24 cellular contexts compared by ENCODE assay signal in genomic region chr19:41901707-41902360, GRCh38. TPM values are rescaled to one million over a fixed set of nuclear protein-coding genes. Genes with fewer than 3 reads are reported as not detected.
A peak's percentile ranks its signal among the peaks of the same experiment; 100 is the strongest.
DNase-seq lines count a peak whose midpoint lies in the region; ATAC-seq and TF ChIP-seq lines count a peak whose summit lies in the region.
"Had no signal": no experiment of that assay in that cellular context is flagged by ENCODE, and none has a peak within 500 bp of the region (broad histone marks: within the 10 kb centered on the region; RNA-seq: fewer than 3 reads in every experiment).

No MANE protein-coding gene starts in this region.

- peaks cover 1% of the 10 kb centered on the region for H3K79me2 ChIP-seq in parathyroid adenoma

- H3K9me3 ChIP-seq in CD8-positive, alpha-beta T cell (ENCODE audit: low read length) = no peaks in the 10 kb centered on the region
- no peaks in the 10 kb centered on the region for H3K9me3 ChIP-seq in parathyroid adenoma (ENCODE audit: control insufficient read depth, low read length)
- no peaks in the 10 kb centered on the region for H3K9me3 ChIP-seq in upper lobe of left lung
- H3K9me3 ChIP-seq: SK-N-SH had no signal

- TF ChIP-seq POLR2A in upper lobe of left lung (IDR thresholded peaks at IDR 0.05) = no peak

- H3K27me3 ChIP-seq in CD8-positive, alpha-beta T cell (ENCODE audit: insufficient read depth, low read length) = no peaks in the 10 kb centered on the region
- H3K27me3 ChIP-seq in parathyroid adenoma (ENCODE audit: control insufficient read depth, insufficient read depth, low read length) = no peaks in the 10 kb centered on the region
- no peaks in the 10 kb centered on the region for H3K27me3 ChIP-seq in upper lobe of left lung

- H3K9ac ChIP-seq in parathyroid adenoma = no peak overlapping the region
- H3K9ac ChIP-seq: GM23248, KMS-11, SK-N-SH had no signal

- peaks cover 82% of the 10 kb centered on the region for H3K4me1 ChIP-seq in CD8-positive, alpha-beta T cell (ENCODE audit: insufficient read depth, low read length)
- H3K4me1 ChIP-seq in parathyroid adenoma (peaks cover 63% of the 10 kb centered on the region), upper lobe of left lung (peaks cover 0 to 31% (median 28%) of the 10 kb centered on the region in 4 donors)

- peaks cover 93% of the 10 kb centered on the region for H3K36me3 Mint-ChIP-seq in activated T-cell treated with anti-CD3 and anti-CD28 coated beads, Interleukin-2, amount 50 U/mL, for 24 hours (ENCODE audit: low read depth)
- H3K36me3 Mint-ChIP-seq in activated T-cell treated with anti-CD3 and anti-CD28 coated beads, Interleukin-2, amount 50 U/mL, for 72 hours (ENCODE audit: insufficient read depth in 2 of 2) = peaks cover 11 to 42% of the 10 kb centered on the region in 2 donors
- H3K36me3 Mint-ChIP-seq in CD8-positive, alpha-beta T cell = peaks cover 86% of the 10 kb centered on the region
- peaks cover 74% of the 10 kb centered on the region for H3K36me3 Mint-ChIP-seq in activated CD8-positive, alpha-beta T cell treated with anti-CD3 and anti-CD28 coated beads, Interleukin-2, amount 10 ng/mL, durations not matched to agents 7 days and 5 days (ENCODE audit: low read depth)

- intact Hi-C loops in CD8-positive, alpha-beta T cell (cut with DNase I, micrococcal nuclease) = no loop called here

- no peak overlapping the region for H3K4me2 ChIP-seq in parathyroid adenoma (ENCODE audit: low read length)
- H3K4me2 ChIP-seq: KMS-11, PC-9, SK-N-SH had no signal

- DNase-seq in activated T-cell treated with anti-CD3 and anti-CD28 coated beads, Interleukin-2, amount 50 U/mL, for 24 hours = no peak
- DNase-seq in activated T-cell treated with anti-CD3 and anti-CD28 coated beads, Interleukin-2, amount 50 U/mL, for 72 hours = no peak
- no peak for DNase-seq in CD8-positive, alpha-beta T cell
- no peak for DNase-seq in activated CD8-positive, alpha-beta T cell treated with anti-CD3 and anti-CD28 coated beads, Interleukin-2, amount 10 ng/mL, durations not matched to agents 7 days and 5 days
- DNase-seq in upper lobe of left lung (no peak), GM20000 (ENCODE audit: low spot score) (no peak)
- DNase-seq: COR-L47, DND-41, GM23248, H9, NCI-H1092 treated with DMSO at 0.1 percent for 48 hours, NCI-H1436 treated with DMSO at 0.1 percent for 48 hours, NCI-H1930, NCI-H2227 treated with DMSO at 0.1 percent for 48 hours, NCI-H510A, NCI-H748 treated with DMSO at 0.1 percent for 48 hours, PC-9, SIG-M5, SK-N-SH had no signal

- no peak overlapping the region for H2AFZ ChIP-seq in parathyroid adenoma
- H2AFZ ChIP-seq: GM23248, PC-9 had no signal

- 96 to 97% methylated on average over 8 to 21 of the region's 21 CpGs for WGBS in upper lobe of left lung, 2 donors

- POLR2A ChIA-PET in CD8-positive, alpha-beta T cell (lab: Charles Lee) = interaction anchor here (0.9 to 18.1 kb wide), 9 partner anchors 10 to 45 kb away, joined by 3 to 253 read pairs (median 4); partner anchors contain the start of genes ARHGEF1 and RPS19
- POLR2A ChIA-PET in activated CD8-positive, alpha-beta T cell treated with anti-CD3 and anti-CD28 coated beads, Interleukin-2, amount 10 ng/mL, durations not matched to agents 7 days and 5 days (lab: Charles Lee) = interaction anchor here (0.8 to 2.8 kb wide), 8 partner anchors 10 to 33 kb away, joined by 3 to 20 read pairs (median 4); no protein-coding TSS in a partner anchor

- H3K27me3 Mint-ChIP-seq in activated T-cell treated with anti-CD3 and anti-CD28 coated beads, Interleukin-2, amount 50 U/mL, for 24 hours = no peaks in the 10 kb centered on the region
- no peaks in the 10 kb centered on the region for H3K27me3 Mint-ChIP-seq in activated T-cell treated with anti-CD3 and anti-CD28 coated beads, Interleukin-2, amount 50 U/mL, for 72 hours (ENCODE audit: low read depth)
- H3K27me3 Mint-ChIP-seq in CD8-positive, alpha-beta T cell (ENCODE audit: low read depth) = no peaks in the 10 kb centered on the region
- H3K27me3 Mint-ChIP-seq in activated CD8-positive, alpha-beta T cell treated with anti-CD3 and anti-CD28 coated beads, Interleukin-2, amount 10 ng/mL, durations not matched to agents 7 days and 5 days (ENCODE audit: low read depth) = no peaks in the 10 kb centered on the region

- H3K4me3 ChIP-seq in CD8-positive, alpha-beta T cell (ENCODE audit: low read depth, low read length) = no peak overlapping the region
- no peak overlapping the region for H3K4me3 ChIP-seq in parathyroid adenoma (ENCODE audit: low read depth, low read length)
- no peak overlapping the region for H3K4me3 ChIP-seq in upper lobe of left lung
- H3K4me3 ChIP-seq: GM12878, GM23248, PC-9 had no signal

- no peak overlapping the region for H3K4me3 Mint-ChIP-seq in activated T-cell treated with anti-CD3 and anti-CD28 coated beads, Interleukin-2, amount 50 U/mL, for 24 hours
- no peak overlapping the region for H3K4me3 Mint-ChIP-seq in activated T-cell treated with anti-CD3 and anti-CD28 coated beads, Interleukin-2, amount 50 U/mL, for 72 hours
- H3K4me3 Mint-ChIP-seq in CD8-positive, alpha-beta T cell = no peak overlapping the region
- no peak overlapping the region for H3K4me3 Mint-ChIP-seq in activated CD8-positive, alpha-beta T cell treated with anti-CD3 and anti-CD28 coated beads, Interleukin-2, amount 10 ng/mL, durations not matched to agents 7 days and 5 days
- H3K4me3 Mint-ChIP-seq: H9 had no signal

- CTCF ChIA-PET in CD8-positive, alpha-beta T cell (lab: Charles Lee) = interaction anchor here (0.7 to 10.1 kb wide), 6 partner anchors 13 to 38 kb away, joined by 3 to 44 read pairs (median 6); no protein-coding TSS in a partner anchor
- CTCF ChIA-PET in activated CD8-positive, alpha-beta T cell treated with anti-CD3 and anti-CD28 coated beads, Interleukin-2, amount 10 ng/mL, durations not matched to agents 7 days and 5 days (lab: Charles Lee) = interaction anchor here (1.1 to 2.8 kb wide), 3 partner anchors 14 to 29 kb away, joined by 3 to 8 read pairs (median 6); no protein-coding TSS in a partner anchor

- no peak overlapping the region for H3K27ac ChIP-seq in CD8-positive, alpha-beta T cell (ENCODE audit: low read depth, low read length)
- H3K27ac ChIP-seq in parathyroid adenoma (peak overlapping the region; percentile 98), upper lobe of left lung (no peak overlapping the region)
- H3K27ac ChIP-seq: C4-2B, GM23248, KMS-11, PC-9 had no signal

- no peak for ATAC-seq in activated T-cell treated with anti-CD3 and anti-CD28 coated beads, Interleukin-2, amount 50 U/mL, for 72 hours (replicated peaks in 1 of 2)
- peak; percentile 47 for ATAC-seq in CD8-positive, alpha-beta T cell
- no peak for ATAC-seq in activated CD8-positive, alpha-beta T cell treated with anti-CD3 and anti-CD28 coated beads, Interleukin-2, amount 10 ng/mL, durations not matched to agents 7 days and 5 days
- ATAC-seq in upper lobe of left lung (ENCODE audit: low FRiP score in 2 of 2) = no peak
- ATAC-seq: GM12878 had no signal

- peak overlapping the region; percentile 67 for H3K27ac Mint-ChIP-seq in activated T-cell treated with anti-CD3 and anti-CD28 coated beads, Interleukin-2, amount 50 U/mL, for 24 hours
- no peak overlapping the region for H3K27ac Mint-ChIP-seq in activated T-cell treated with anti-CD3 and anti-CD28 coated beads, Interleukin-2, amount 50 U/mL, for 72 hours
- H3K27ac Mint-ChIP-seq in CD8-positive, alpha-beta T cell = peak overlapping the region; percentile 75
- H3K27ac Mint-ChIP-seq in activated CD8-positive, alpha-beta T cell treated with anti-CD3 and anti-CD28 coated beads, Interleukin-2, amount 10 ng/mL, durations not matched to agents 7 days and 5 days = peak overlapping the region; percentile 74
- H3K27ac Mint-ChIP-seq: H9 had no signal

- peaks cover 86% of the 10 kb centered on the region for H3K36me3 ChIP-seq in CD8-positive, alpha-beta T cell (ENCODE audit: insufficient read depth, low read length)
- no peaks in the 10 kb centered on the region for H3K36me3 ChIP-seq in parathyroid adenoma (ENCODE audit: control insufficient read depth, insufficient read depth, low read length)
- peaks cover 67 to 100% (median 94%) of the 10 kb centered on the region in 4 donors for H3K36me3 ChIP-seq in upper lobe of left lung

- peaks cover 39% of the 10 kb centered on the region for H3K4me1 Mint-ChIP-seq in activated T-cell treated with anti-CD3 and anti-CD28 coated beads, Interleukin-2, amount 50 U/mL, for 24 hours (ENCODE audit: low read depth)
- peaks cover 24% of the 10 kb centered on the region for H3K4me1 Mint-ChIP-seq in activated T-cell treated with anti-CD3 and anti-CD28 coated beads, Interleukin-2, amount 50 U/mL, for 72 hours (ENCODE audit: low read depth)
- H3K4me1 Mint-ChIP-seq in CD8-positive, alpha-beta T cell (ENCODE audit: low read depth) = peaks cover 56% of the 10 kb centered on the region
- peaks cover 41% of the 10 kb centered on the region for H3K4me1 Mint-ChIP-seq in activated CD8-positive, alpha-beta T cell treated with anti-CD3 and anti-CD28 coated beads, Interleukin-2, amount 10 ng/mL, durations not matched to agents 7 days and 5 days (ENCODE audit: low read depth)

- TF ChIP-seq CTCF in CD8-positive, alpha-beta T cell (IDR thresholded peaks at IDR 0.05) = no peak
- TF ChIP-seq CTCF in parathyroid adenoma (IDR thresholded peaks at IDR 0.05) = no peak
- TF ChIP-seq CTCF in upper lobe of left lung (IDR thresholded peaks at IDR 0.05) = no peak
- no peak for TF ChIP-seq CTCF in GM20000 (IDR thresholded peaks at IDR 0.05; ENCODE audit: extremely low read depth, missing control alignments)

- H3K9me3 Mint-ChIP-seq in activated T-cell treated with anti-CD3 and anti-CD28 coated beads, Interleukin-2, amount 50 U/mL, for 24 hours = no peaks in the 10 kb centered on the region
- H3K9me3 Mint-ChIP-seq in activated T-cell treated with anti-CD3 and anti-CD28 coated beads, Interleukin-2, amount 50 U/mL, for 72 hours = no peaks in the 10 kb centered on the region
- no peaks in the 10 kb centered on the region for H3K9me3 Mint-ChIP-seq in CD8-positive, alpha-beta T cell
- H3K9me3 Mint-ChIP-seq in activated CD8-positive, alpha-beta T cell treated with anti-CD3 and anti-CD28 coated beads, Interleukin-2, amount 10 ng/mL, durations not matched to agents 7 days and 5 days (ENCODE audit: insufficient read depth) = no peaks in the 10 kb centered on the region
- H3K9me3 Mint-ChIP-seq: H9 had no signal

- TF ChIP-seq EP300 in upper lobe of left lung (IDR thresholded peaks at IDR 0.05) = no peak

RNA-seq across cellular contexts. Expression of gene ARHGEF1, which starts 18.9 kb away (rescaled TPM):
- 100 to 1,000 TPM; 371 to 446 TPM for total RNA-seq in activated T-cell treated with anti-CD3 and anti-CD28 coated beads, Interleukin-2, amount 50 U/mL, for 72 hours
- 1,000 to 10,000 TPM; 1,125 to 1,160 TPM for total RNA-seq in CD8-positive, alpha-beta T cell
- 100 to 1,000 TPM; 515 to 537 TPM for total RNA-seq in activated CD8-positive, alpha-beta T cell treated with anti-CD3 and anti-CD28 coated beads, Interleukin-2, amount 10 ng/mL, durations not matched to agents 7 days and 5 days
- total RNA-seq in upper lobe of left lung = 100 to 1,000 TPM; 115 to 731 (median 233) TPM

RNA-seq across cellular contexts. Expression of gene CD79A, which starts 24.8 kb away (rescaled TPM):
- total RNA-seq in activated T-cell treated with anti-CD3 and anti-CD28 coated beads, Interleukin-2, amount 50 U/mL, for 72 hours = 10 to 100 TPM; 12.3 to 27.5 TPM
- 10 to 100 TPM; 19.5 to 19.6 TPM for total RNA-seq in CD8-positive, alpha-beta T cell
- 10 to 100 TPM; 17.4 to 21.5 TPM for total RNA-seq in activated CD8-positive, alpha-beta T cell treated with anti-CD3 and anti-CD28 coated beads, Interleukin-2, amount 10 ng/mL, durations not matched to agents 7 days and 5 days
- 1 to 10 TPM in 4 of 6 donors, under 1 TPM in 1, not detected in 1; 0.76 to 4.7 (median 4.1) TPM for total RNA-seq in upper lobe of left lung
- total RNA-seq: GM23248, HT1080 had no signal

RNA-seq across cellular contexts. Expression of gene ERFL, which starts 26.4 kb away (rescaled TPM):
- 1 to 10 TPM; 3.3 to 4.1 TPM for total RNA-seq in activated T-cell treated with anti-CD3 and anti-CD28 coated beads, Interleukin-2, amount 50 U/mL, for 72 hours
- 1 to 10 TPM; 5.4 to 6.8 TPM for total RNA-seq in CD8-positive, alpha-beta T cell
- total RNA-seq in activated CD8-positive, alpha-beta T cell treated with anti-CD3 and anti-CD28 coated beads, Interleukin-2, amount 10 ng/mL, durations not matched to agents 7 days and 5 days = 1 to 10 TPM in 1 of 2 experiments, under 1 TPM in 1; 0.84 to 1.1 TPM
- 1 to 10 TPM in 2 of 6 donors, under 1 TPM in 3, not detected in 1; 0.20 to 6.3 (median 0.49) TPM for total RNA-seq in upper lobe of left lung
- total RNA-seq: GM23248 had no signal

RNA-seq across cellular contexts. Expression of gene RPS19, which starts 41.8 kb away (rescaled TPM):
- 1,000 to 10,000 TPM; 4,101 to 4,133 TPM for total RNA-seq in activated T-cell treated with anti-CD3 and anti-CD28 coated beads, Interleukin-2, amount 50 U/mL, for 72 hours
- total RNA-seq in CD8-positive, alpha-beta T cell = 1,000 to 10,000 TPM; 3,663 to 3,781 TPM
- total RNA-seq in activated CD8-positive, alpha-beta T cell treated with anti-CD3 and anti-CD28 coated beads, Interleukin-2, amount 10 ng/mL, durations not matched to agents 7 days and 5 days = 1,000 to 10,000 TPM; 3,024 to 3,056 TPM
- total RNA-seq in upper lobe of left lung = 1,000 to 10,000 TPM in 5 of 6 donors, 100 to 1,000 TPM in 1; 677 to 2,013 (median 1,382) TPM

RNA-seq across cellular contexts. Expression of gene DMRTC2, which starts 57.0 kb away (rescaled TPM):
- total RNA-seq in activated T-cell treated with anti-CD3 and anti-CD28 coated beads, Interleukin-2, amount 50 U/mL, for 72 hours = not detected
- not detected for total RNA-seq in CD8-positive, alpha-beta T cell
- total RNA-seq in activated CD8-positive, alpha-beta T cell treated with anti-CD3 and anti-CD28 coated beads, Interleukin-2, amount 10 ng/mL, durations not matched to agents 7 days and 5 days = not detected
- not detected for total RNA-seq in upper lobe of left lung
- total RNA-seq: GM12878, GM23248, H9, HT1080, PC-9 had no signal
